18 cellular contexts compared by ENCODE assay signal in genomic region chr17:80482555-80483308, GRCh38. TPM values are rescaled to one million over a fixed set of nuclear protein-coding genes. Genes with fewer than 3 reads are reported as not detected.
"Had no signal": no experiment of that assay in that cellular context is flagged by ENCODE, and none has a peak within 500 bp of the region (broad histone marks: within the 10 kb centered on the region; RNA-seq: fewer than 3 reads in every experiment).

No MANE protein-coding gene starts in this region.

- H3K27ac Mint-ChIP-seq: activated naive CD4-positive, alpha-beta T cell treated with anti-CD3 and anti-CD28 coated beads for 36 hours; activated naive CD8-positive, alpha-beta T cell treated with anti-CD3 and anti-CD28 coated beads, Interleukin-2, amount 50 U/mL, for 24 hours; activated T-helper 2 cell treated with anti-CD3 and anti-CD28 coated beads, Interferon-gamma antibody, Interleukin-2, Interleukin-4, amounts not matched to agents 10 μg/mL and 5 μg/mL and 100 μg/mL, durations not matched to agents 14 hours and 24 hours and 36 hours; stimulated activated memory B cell treated with anti-CD40 and anti-IgM and Interleukin-4, amounts not matched to agents 10 μg/mL and 1 μg/mL and 100 μg/mL, for 72 hours had no signal

- H3K4me3 Mint-ChIP-seq: activated naive CD4-positive, alpha-beta T cell treated with anti-CD3 and anti-CD28 coated beads for 36 hours; activated naive CD8-positive, alpha-beta T cell treated with anti-CD3 and anti-CD28 coated beads, Interleukin-2, amount 50 U/mL, for 24 hours; stimulated activated memory B cell treated with anti-CD40 and anti-IgM and Interleukin-4, amounts not matched to agents 10 μg/mL and 1 μg/mL and 100 μg/mL, for 72 hours had no signal

- DNase-seq: activated CD4-positive, CD25-positive, alpha-beta regulatory T cell treated with anti-CD3 and anti-CD28 coated beads, Interleukin-2, amount 50 U/mL, for 72 hours; activated naive CD4-positive, alpha-beta T cell treated with anti-CD3 and anti-CD28 coated beads for 36 hours; activated naive CD8-positive, alpha-beta T cell treated with anti-CD3 and anti-CD28 coated beads, Interleukin-2, amount 50 U/mL, for 24 hours; aorta; dorsolateral prefrontal cortex; erythroblast; gastrocnemius medialis; heart right ventricle; left cardiac atrium; naive B cell; stimulated activated CD4-positive, alpha-beta T cell treated with anti-CD3 and anti-CD28 coated beads, Interleukin-2, amount 100 ng/mL, for 48 hours; T-helper 1 cell; T1000 had no signal

- H3K36me3 ChIP-seq: gastrocnemius medialis, heart right ventricle, tibial nerve had no signal

- H3K36me3 Mint-ChIP-seq: naive B cell; stimulated activated memory B cell treated with anti-CD40 and anti-IgM and Interleukin-4, amounts not matched to agents 10 μg/mL and 1 μg/mL and 100 μg/mL, for 72 hours had no signal

- ATAC-seq: activated naive CD8-positive, alpha-beta T cell treated with anti-CD3 and anti-CD28 coated beads, Interleukin-2, amount 50 U/mL, for 24 hours; gastrocnemius medialis; heart right ventricle; left cardiac atrium; stimulated activated memory B cell treated with anti-CD40 and anti-IgM and Interleukin-4, amounts not matched to agents 10 μg/mL and 1 μg/mL and 100 μg/mL, for 72 hours had no signal

- H3K9me3 ChIP-seq: gastrocnemius medialis had no signal

- H3K9me3 Mint-ChIP-seq: activated naive CD4-positive, alpha-beta T cell treated with anti-CD3 and anti-CD28 coated beads for 36 hours; activated naive CD8-positive, alpha-beta T cell treated with anti-CD3 and anti-CD28 coated beads, Interleukin-2, amount 50 U/mL, for 24 hours; activated T-helper 2 cell treated with anti-CD3 and anti-CD28 coated beads, Interferon-gamma antibody, Interleukin-2, Interleukin-4, amounts not matched to agents 10 μg/mL and 5 μg/mL and 100 μg/mL, durations not matched to agents 14 hours and 24 hours and 36 hours had no signal

- H3K27ac ChIP-seq: dorsolateral prefrontal cortex, gastrocnemius medialis, heart right ventricle, tibial nerve had no signal

- H3K4me3 ChIP-seq: dorsolateral prefrontal cortex, gastrocnemius medialis, heart right ventricle, lung, tibial nerve had no signal

- H3K4me1 Mint-ChIP-seq: activated naive CD8-positive, alpha-beta T cell treated with anti-CD3 and anti-CD28 coated beads, Interleukin-2, amount 50 U/mL, for 24 hours had no signal

RNA-seq across cellular contexts. Expression of gene NPTX1, which starts 6.3 kb away (rescaled TPM):
- total RNA-seq: heart right ventricle, left cardiac atrium, renal cortical epithelial cell had no signal
